13 cellular contexts compared by ENCODE assay signal in genomic region chr2:25885933-25886332, GRCh38. TPM values are rescaled to one million over a fixed set of nuclear protein-coding genes. Genes with fewer than 3 reads are reported as not detected.
A peak's percentile ranks its signal among the peaks of the same experiment; 100 is the strongest.
DNase-seq lines count a peak whose midpoint lies in the region; TF ChIP-seq lines count a peak whose summit lies in the region.
"Had no signal": no experiment of that assay in that cellular context is flagged by ENCODE, and none has a peak within 500 bp of the region (broad histone marks: within the 10 kb centered on the region; RNA-seq: fewer than 3 reads in every experiment).

No MANE protein-coding gene starts in this region.

- no peak overlapping the region for H2AFZ ChIP-seq in hepatocyte

- H3K36me3 ChIP-seq in adipocyte (ENCODE audit: control insufficient read depth, insufficient read depth, low read length, severe bottlenecking) = no peaks in the 10 kb centered on the region
- no peaks in the 10 kb centered on the region for H3K36me3 ChIP-seq in hepatocyte (replicated peaks; ENCODE audit: insufficient read depth, low read depth)
- H3K36me3 ChIP-seq: neutrophil had no signal

- H3K27me3 ChIP-seq in adipocyte (replicated peaks; ENCODE audit: control insufficient read depth, insufficient read depth, low read length) (peaks cover 2% of the 10 kb centered on the region), hepatocyte (no peaks in the 10 kb centered on the region)
- H3K27me3 ChIP-seq: neutrophil had no signal

- no peaks in the 10 kb centered on the region for H3K4me1 ChIP-seq in adipocyte (ENCODE audit: control insufficient read depth, insufficient read depth, low read length)
- no peaks in the 10 kb centered on the region for H3K4me1 ChIP-seq in hepatocyte (ENCODE audit: insufficient read depth)

- H3K79me2 ChIP-seq in hepatocyte = no peaks in the 10 kb centered on the region

- DNase-seq in AG08396 (ENCODE audit: low spot score) (peak; percentile 68), HT-29 (ENCODE audit: low spot score) (peak; percentile 16), adipocyte (ENCODE audit: low read depth) (peak; percentile 67), hepatocyte (ENCODE audit: low spot score) (peak; percentile 21), NCI-H526 (lab: John Stamatoyannopoulos, UW) (no peak), NOMO-1 treated with DMSO at 0.1 percent for 48 hours (lab: John Stamatoyannopoulos, UW; ENCODE audit: unreplicated experiment) (no peak), cerebellum (ENCODE audit: low spot score) (no peak), NCI-H2029 treated with DMSO at 0.1 percent for 48 hours (lab: John Stamatoyannopoulos, UW) (no peak)
- DNase-seq: NCI-H2171 treated with DMSO at 0.1 percent for 48 hours, T1000 had no signal

- H3K4me3 ChIP-seq in adipocyte (ENCODE audit: low read length) (no peak overlapping the region), hepatocyte (no peak overlapping the region)
- H3K4me3 ChIP-seq: coronary artery had no signal

- H3K9me2 ChIP-seq in hepatocyte (replicated peaks; ENCODE audit: insufficient read depth) = no peaks in the 10 kb centered on the region

- no peak for TF ChIP-seq CTCF in hepatocyte (IDR thresholded peaks at IDR 0.05; ENCODE audit: poor library complexity)

- H3K27ac ChIP-seq in hepatocyte = no peak overlapping the region
- H3K27ac ChIP-seq: coronary artery, KMS-11, neutrophil had no signal

- 72% methylated on average over 2 of the region's 2 CpGs for WGBS in hepatocyte (ENCODE audit: low lambda C conversion rate, missing lambda C conversion rate)

- H4K20me1 ChIP-seq in hepatocyte (ENCODE audit: insufficient read depth, poor library complexity, severe bottlenecking) = no peaks in the 10 kb centered on the region

- H3K9me3 ChIP-seq in adipocyte (ENCODE audit: control insufficient read depth, low read length) (no peaks in the 10 kb centered on the region), hepatocyte (ENCODE audit: low read depth) (no peaks in the 10 kb centered on the region)
- H3K9me3 ChIP-seq: neutrophil had no signal

- H3K4me2 ChIP-seq in hepatocyte = no peak overlapping the region
- H3K4me2 ChIP-seq: KMS-11 had no signal

- H3K9ac ChIP-seq in adipocyte (ENCODE audit: low read length) = no peak overlapping the region
- H3K9ac ChIP-seq: KMS-11 had no signal

RNA-seq across cellular contexts. Expression of gene ASXL2, which starts 7.6 kb away (rescaled TPM):
- total RNA-seq in HT-29 (2014; rRNA removed; shearing (Covaris generic)) = 9.3 and 12.1 TPM in 2 replicates
- 13.3 and 15.3 TPM in 2 replicates for total RNA-seq in hepatocyte
- 4.3 and 5.8 TPM in 2 replicates for polyA plus RNA-seq in hepatocyte
- 7.9 TPM for total RNA-seq in cerebellum

Comparison
In these comparisons a context has a peak if more than half of its experiments do, and no peak if none do; other contexts are left out.
1. DNase-seq: peak in AG08396 (single experiment), HT-29 (single experiment), adipocyte (single experiment) and hepatocyte (single experiment); none in NCI-H526 (0 of 2), NOMO-1 treated with DMSO at 0.1 percent for 48 hours (single experiment), cerebellum (single experiment) and NCI-H2029 treated with DMSO at 0.1 percent for 48 hours (single experiment).